Comparison of ENCODE assay signal across 22 cellular contexts in genomic region chr16:74793571-74793970, GRCh38. TPM values are rescaled to one million over a fixed set of nuclear protein-coding genes. Genes with fewer than 3 reads are reported as not detected.
A peak's percentile ranks its signal among the peaks of the same experiment; 100 is the strongest.
DNase-seq lines count a peak whose midpoint lies in the region; ATAC-seq, FAIRE-seq and TF ChIP-seq lines count a peak whose summit lies in the region.
"Had no signal": no experiment of that assay in that cellular context is flagged by ENCODE, and none has a peak within 500 bp of the region (broad histone marks: within the 10 kb centered on the region; RNA-seq: fewer than 3 reads in every experiment).

No MANE protein-coding gene starts in this region.

- H3K4me1 ChIP-seq in HepG2 (ENCODE audit: insufficient read depth, low read length) (no peaks in the 10 kb centered on the region), right lobe of liver (no peaks in the 10 kb centered on the region), keratinocyte (ENCODE audit: control insufficient read depth, extremely low read depth, insufficient read depth, low read length) (no peaks in the 10 kb centered on the region)
- H3K4me1 ChIP-seq: BE2C had no signal

- no peak for TF ChIP-seq CTCF in HepG2 (CRISPR knock-in tag; IDR thresholded peaks at IDR 0.05)
- no peak for TF ChIP-seq CTCF in right lobe of liver (IDR thresholded peaks at IDR 0.05)
- no peak for TF ChIP-seq CTCF in epithelial cell of esophagus (IDR thresholded peaks at IDR 0.05; ENCODE audit: insufficient read depth, low read depth, low read length, missing control alignments)
- no peak for TF ChIP-seq CTCF in keratinocyte (optimal IDR thresholded peaks at IDR 0.05 in 1 of 3, IDR thresholded peaks at IDR 0.05 in 1 of 3, conservative IDR thresholded peaks at IDR 0.05 in 1 of 3; ENCODE audit: extremely low read depth in 1 of 3, insufficient read depth in 2 of 3, low read length in 3 of 3)

- in situ Hi-C loops in HepG2 (cut with HindIII; ENCODE audit: extremely low pct_ligation_motif_present, low pct_unique_long_range_greater_than_20kb), result no loop called here

- H3K9me1 ChIP-seq in keratinocyte (ENCODE audit: control insufficient read depth, extremely low read depth, insufficient read depth, low read length), result no peaks in the 10 kb centered on the region

- dilution Hi-C loops in keratinocyte (cut with MboI; ENCODE audit: extremely low pct_ligation_motif_present, low sequenced_read_pairs), result no loop called here

- no peak overlapping the region for H3K9ac ChIP-seq in HepG2 (ENCODE audit: insufficient read depth, low read depth, low read length)
- no peak overlapping the region for H3K9ac ChIP-seq in keratinocyte (ENCODE audit: control insufficient read depth, extremely low read depth, insufficient read depth, low read length)

- H4K20me1 ChIP-seq in HepG2 (ENCODE audit: insufficient read depth, low read length), result no peaks in the 10 kb centered on the region
- no peaks in the 10 kb centered on the region for H4K20me1 ChIP-seq in keratinocyte (ENCODE audit: control insufficient read depth, extremely low read depth, insufficient read depth, low read length)

- no peak for TF ChIP-seq EP300 in HepG2 (IDR thresholded peaks at IDR 0.05; ENCODE audit: low read depth in 2 of 2, low read length in 2 of 2)
- TF ChIP-seq EP300 in HepG2 (CRISPR knock-in tag; IDR thresholded peaks at IDR 0.05; ENCODE audit: borderline replicate concordance), result no peak

- H3K4me3 ChIP-seq in HepG2 (replicated peaks in 1 of 3; ENCODE audit: insufficient read depth in 1 of 3, low read depth in 2 of 3, low read length in 3 of 3), result no peak overlapping the region
- H3K4me3 ChIP-seq in right lobe of liver, result no peak overlapping the region
- H3K4me3 ChIP-seq in epithelial cell of esophagus (ENCODE audit: low read length), result no peak overlapping the region
- no peak overlapping the region for H3K4me3 ChIP-seq in keratinocyte (ENCODE audit: control insufficient read depth in 2 of 3, extremely low read depth in 1 of 3, insufficient read depth in 2 of 3, low read depth in 1 of 3, low read length in 3 of 3)
- H3K4me3 ChIP-seq: GM12878 had no signal

- H2AFZ ChIP-seq in HepG2 (ENCODE audit: low read length) (no peak overlapping the region), keratinocyte (ENCODE audit: control insufficient read depth, low read length) (no peak overlapping the region)

- no peak for FAIRE-seq in HepG2 (lab: Jason Lieb, UNC)
- FAIRE-seq in keratinocyte (lab: Jason Lieb, UNC), result peak; percentile 49
- FAIRE-seq: GM12878 had no signal

- no peaks in the 10 kb centered on the region; a peak in 1 of 5 replicates for H3K27me3 ChIP-seq in HepG2 (ENCODE audit: control insufficient read depth in 1 of 2, insufficient read depth in 2 of 2, low read length in 2 of 2)
- no peaks in the 10 kb centered on the region for H3K27me3 ChIP-seq in right lobe of liver
- no peaks in the 10 kb centered on the region for H3K27me3 ChIP-seq in keratinocyte (ENCODE audit: control insufficient read depth, extremely low read depth, insufficient read depth, low read length)

- BruUV-seq in HepG2 (replicated peaks; lab: Mats Ljungman, UMichigan), result no TSS peak

- H3K27ac ChIP-seq in HepG2 (ENCODE audit: extremely low read length, insufficient read depth, low read length), result no peak overlapping the region
- no peak overlapping the region for H3K27ac ChIP-seq in right lobe of liver
- no peak overlapping the region for H3K27ac ChIP-seq in keratinocyte (ENCODE audit: control insufficient read depth, insufficient read depth, low read length)

- ATAC-seq in HepG2 (no peak), right lobe of liver (no peak), HG03565 (IDR thresholded peaks at IDR 0.05; ENCODE audit: unreplicated experiment) (no peak)
- ATAC-seq: GM12878 had no signal

- CTCF ChIA-PET in HepG2 (lab: Yijun Ruan, JAX; ENCODE audit: low intra/inter-chr PET ratio, low total read pairs), result no interaction called here

- H3K79me2 ChIP-seq in HepG2 (ENCODE audit: insufficient read depth, low read length), result no peaks in the 10 kb centered on the region
- no peaks in the 10 kb centered on the region for H3K79me2 ChIP-seq in keratinocyte (ENCODE audit: control insufficient read depth, insufficient read depth, low read length)

- DNase-seq in HepG2 (ENCODE audit: low spot score) (no peak), right lobe of liver (no peak), epithelial cell of esophagus (ENCODE audit: low read depth) (peak; percentile 76), keratinocyte (ENCODE audit: low read depth, low spot score) (no peak), cortex of kidney (lab: John Stamatoyannopoulos, UW) (no peak), T-helper 2 cell (no peak)
- DNase-seq: ACHN; BE2C; C1 segment of cervical spinal cord; CD4-positive, CD25-positive, alpha-beta regulatory T cell; CD8-positive, alpha-beta memory T cell; COR-L47; DMS 273 treated with DMSO at 0.1 percent for 48 hours; DMS53; DND-41; EL; GOT3; H9; IMR-90 had no signal

- POLR2A ChIA-PET in HepG2 (lab: Yijun Ruan, JAX), result no interaction called here

- TF ChIP-seq POLR2A in HepG2 (IDR thresholded peaks at IDR 0.05; ENCODE audit: insufficient read depth in 1 of 2, low read depth in 2 of 2, low read length in 2 of 2) (no peak), right lobe of liver (IDR thresholded peaks at IDR 0.05) (no peak)

- WGBS in HepG2 (ENCODE audit: low lambda C conversion rate), result 38% methylated on average over 2 of the region's 2 CpGs
- 68% methylated on average over 2 of the region's 2 CpGs for WGBS in right lobe of liver (ENCODE audit: insufficient coverage, low coverage, low lambda C conversion rate, missing lambda C conversion rate)

- H3K4me2 ChIP-seq in HepG2 (ENCODE audit: low read depth, low read length) (no peak overlapping the region), keratinocyte (ENCODE audit: control insufficient read depth, extremely low read depth, insufficient read depth, low read depth, low read length) (no peak overlapping the region)

- H3K36me3 ChIP-seq in HepG2 (replicated peaks in 1 of 2; ENCODE audit: control insufficient read depth in 1 of 2, insufficient read depth in 2 of 2, low read length in 2 of 2), result no peaks in the 10 kb centered on the region
- H3K36me3 ChIP-seq in right lobe of liver, result no peaks in the 10 kb centered on the region
- no peaks in the 10 kb centered on the region for H3K36me3 ChIP-seq in keratinocyte (ENCODE audit: control insufficient read depth in 2 of 2, extremely low read depth in 1 of 2, insufficient read depth in 2 of 2, low read length in 2 of 2)
- H3K36me3 ChIP-seq: BE2C had no signal

- intact Hi-C loops in HepG2 (cut with micrococcal nuclease; ENCODE audit: unreplicated experiment) (no loop called here), right lobe of liver (cut with DNase I) (no loop called here)

- H3K9me3 ChIP-seq in HepG2 (ENCODE audit: low read length), result no peaks in the 10 kb centered on the region
- H3K9me3 ChIP-seq in right lobe of liver, result no peaks in the 10 kb centered on the region
- H3K9me3 ChIP-seq in keratinocyte (ENCODE audit: control insufficient read depth, low read depth, low read length), result no peaks in the 10 kb centered on the region
- H3K9me3 ChIP-seq: BE2C had no signal

- TF ChIP-seq RAD21 in HepG2 (CRISPR knock-in tag; IDR thresholded peaks at IDR 0.05), result no peak

TF ChIP-seq in HepG2, 621 proteins besides CTCF, POLR2A, EP300 and RAD21:
- TF ChIP-seq CEBPB (IDR thresholded peaks at IDR 0.05; ENCODE audit: borderline replicate concordance, low read depth, low read length) (peak; percentile 43; the same call in 1 of the 2 replicates), ZNF235 (CRISPR knock-in tag; IDR thresholded peaks at IDR 0.05; ENCODE audit: borderline replicate concordance) (no peak)

RNA-seq across cellular contexts. Expression of gene FA2H, which starts 19.0 kb away (rescaled TPM):
- total RNA-seq in HepG2 (2016; rRNA removed; fragmentation: Illumina TruSeq; extraction: Trizol) (not detected in 2 replicates), right lobe of liver (1 to 10 TPM in 1 of 6 experiments, under 1 TPM in 2, not detected in 3; 0.19 to 1.2 (median 0.22) TPM)
- not detected in 2 replicates for total RNA-seq in HepG2 (2016; cell fraction: cytosol; rRNA removed; fragmentation: Illumina TruSeq; extraction: Trizol; ENCODE audit: low read depth)
- not detected in 2 replicates for total RNA-seq in HepG2 (2016; cell fraction: insoluble cytoplasmic fraction; rRNA removed; fragmentation: Illumina TruSeq; extraction: Trizol)
- not detected in 2 replicates for total RNA-seq in HepG2 (2016; cell fraction: membrane; rRNA removed; fragmentation: Illumina TruSeq; extraction: Trizol)
- total RNA-seq in HepG2 (2016; cell fraction: nucleus; rRNA removed; fragmentation: Illumina TruSeq; extraction: Trizol), result not detected in 2 replicates
- polyA plus RNA-seq in HepG2 (2011; rRNA removed) (0.09 and 0.20 TPM in 2 replicates), keratinocyte (0.03 to 0.16 TPM (median 0.09 TPM) in 3 replicates)
- 0.03 TPM in 1 of 2 replicates, not detected in the other for polyA plus RNA-seq in HepG2 (2011; cell fraction: cytosol; rRNA removed)
- polyA plus RNA-seq in HepG2 (2011; cell fraction: nucleus; rRNA removed), result 0.05 TPM in 1 of 2 replicates, not detected in the other
- 0.07 TPM in 1 of 2 replicates, not detected in the other for polyA plus RNA-seq in HepG2 (2012)
- polyA plus RNA-seq in HepG2 (2016; cell fraction: cytosol; fragmentation: Illumina TruSeq; extraction: Trizol; ENCODE audit: low read depth), result not detected in 2 replicates
- 0.11 TPM in 1 of 2 replicates, not detected in the other for polyA plus RNA-seq in HepG2 (2016; cell fraction: insoluble cytoplasmic fraction; fragmentation: Illumina TruSeq; extraction: Trizol; ENCODE audit: low read depth)
- polyA plus RNA-seq in HepG2 (2016; cell fraction: membrane; fragmentation: Illumina TruSeq; extraction: Trizol; ENCODE audit: low read depth), result not detected in 2 replicates
- polyA plus RNA-seq in HepG2 (2016; cell fraction: nucleus; fragmentation: Illumina TruSeq; extraction: Trizol; ENCODE audit: insufficient read depth, low read depth), result 0.38 TPM in 1 of 2 replicates, not detected in the other
- polyA minus RNA-seq in HepG2 (2011; rRNA and poly(A)+ RNA removed; ENCODE audit: low replicate concordance), result 42.8 TPM in 1 of 2 replicates, not detected in the other
- 0.35 TPM in 1 of 2 replicates, not detected in the other for polyA minus RNA-seq in HepG2 (2011; cell fraction: cytosol; rRNA and poly(A)+ RNA removed)
- not detected in 2 replicates for polyA minus RNA-seq in HepG2 (2011; cell fraction: nucleus; rRNA and poly(A)+ RNA removed)
- 1.4 TPM for polyA plus RNA-seq in keratinocyte (2011; ENCODE audit: low read depth)
- polyA plus RNA-seq in keratinocyte (2011; cell fraction: cytosol; rRNA removed), result not detected in 2 replicates
- not detected in 2 replicates for polyA plus RNA-seq in keratinocyte (2011; cell fraction: nucleus; rRNA removed)
- 0.07 and 2.8 TPM in 2 replicates for polyA plus RNA-seq in keratinocyte (2012; ENCODE audit: low replicate concordance)
- 0.06 TPM in 1 of 3 replicates, not detected in the others for polyA minus RNA-seq in keratinocyte
- not detected for polyA minus RNA-seq in keratinocyte (2011; cell fraction: cytosol; rRNA and poly(A)+ RNA removed)
- not detected in 2 replicates for polyA minus RNA-seq in keratinocyte (2011; cell fraction: nucleus; rRNA and poly(A)+ RNA removed)
- total RNA-seq: CD8-positive, alpha-beta memory T cell; G401; IMR-90 had no signal
- polyA plus RNA-seq: CD4-positive, CD25-positive, alpha-beta regulatory T cell; CD8-positive, alpha-beta memory T cell; IMR-90 had no signal
